8 cellular contexts compared by ENCODE assay signal in the genomic region with DNA sequence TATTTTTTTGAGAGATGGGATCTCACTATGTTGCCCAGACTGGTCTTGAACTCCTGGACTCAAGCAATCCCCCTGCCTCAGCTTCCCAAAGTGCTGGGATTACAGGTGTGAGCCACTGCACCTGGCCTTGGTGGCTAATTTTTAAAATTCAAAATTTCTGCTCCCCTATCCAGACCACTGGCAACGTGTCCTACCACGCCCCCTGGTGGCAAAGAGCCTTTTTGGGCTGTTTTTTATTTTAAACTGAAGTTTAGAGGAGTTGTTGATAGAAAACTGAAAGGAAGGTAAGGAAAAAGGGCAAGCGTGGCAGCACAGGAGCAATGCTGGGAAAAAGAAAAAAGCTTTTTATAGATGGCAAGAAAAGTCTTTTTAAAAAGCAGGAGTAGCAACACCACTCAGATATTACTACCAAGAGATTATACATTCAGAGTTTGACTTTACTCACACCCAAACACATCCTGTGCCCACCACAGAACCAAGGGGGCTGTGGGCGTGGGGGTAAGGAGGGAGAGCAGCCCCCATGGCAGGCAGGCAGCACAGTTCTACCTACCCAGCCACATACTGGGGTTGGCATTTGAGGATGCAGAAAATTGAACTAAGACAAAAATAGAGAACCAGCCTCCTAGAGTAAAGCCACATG. TPM values are rescaled to one million over a fixed set of nuclear protein-coding genes. Genes with fewer than 3 reads are reported as not detected.
DNase-seq lines count a peak whose midpoint lies in the region; ATAC-seq and TF ChIP-seq lines count a peak whose summit lies in the region.

No MANE protein-coding gene starts in this region.

- DNase-seq in EL: peak; percentile 61
- DNase-seq in NB4 (ENCODE audit: low read depth): peak; percentile 58
- peak; percentile 78 for DNase-seq in activated CD4-positive, alpha-beta memory T cell treated with anti-CD3 and anti-CD28 coated beads, Interleukin-2, amount 10 ng/mL, durations not matched to agents 7 days and 5 days
- peak; percentile 79 for DNase-seq in effector CD4-positive, alpha-beta T cell
- peak; percentile 68 to 89 for DNase-seq in stimulated activated effector memory CD8-positive, alpha-beta T cell treated with anti-CD3 and anti-CD28 coated beads, Interleukin-12 subunit alpha, Interleukin-12 subunit beta, amount 100 ng/mL, for 72 hours (ENCODE audit: low spot score in 2 of 2)

- TF ChIP-seq POLR2A in NB4 (IDR thresholded peaks at IDR 0.05; ENCODE audit: extremely low read depth, insufficient read length): no peak

- CTCF ChIA-PET in activated CD4-positive, alpha-beta memory T cell treated with anti-CD3 and anti-CD28 coated beads, Interleukin-2, amount 10 ng/mL, durations not matched to agents 7 days and 5 days (lab: Charles Lee): interaction anchor here (0.6 to 5.8 kb wide), 9 partner anchors 12 to 200 kb away, joined by 3 to 36 read pairs (median 5); partner anchors contain the start of genes JMJD6 and METTL23

- H3K4me3 ChIP-seq in NB4 (ENCODE audit: low read depth, low read length) (no peak overlapping the region), muscle layer of colon (ENCODE audit: low read depth in 1 of 2, low read length in 2 of 2) (no peak overlapping the region)

- H3K36me3 Mint-ChIP-seq in activated CD4-positive, alpha-beta memory T cell treated with anti-CD3 and anti-CD28 coated beads, Interleukin-2, amount 10 ng/mL, durations not matched to agents 7 days and 5 days (ENCODE audit: low read depth): peaks cover 62% of the 10 kb centered on the region
- peaks cover 79% of the 10 kb centered on the region for H3K36me3 Mint-ChIP-seq in stimulated activated effector memory CD8-positive, alpha-beta T cell treated with anti-CD3 and anti-CD28 coated beads, Interleukin-12 subunit alpha, Interleukin-12 subunit beta, amount 100 ng/mL, for 72 hours

- no peaks in the 10 kb centered on the region for H3K9me3 Mint-ChIP-seq in activated CD4-positive, alpha-beta memory T cell treated with anti-CD3 and anti-CD28 coated beads, Interleukin-2, amount 10 ng/mL, durations not matched to agents 7 days and 5 days
- no peaks in the 10 kb centered on the region for H3K9me3 Mint-ChIP-seq in stimulated activated effector memory CD8-positive, alpha-beta T cell treated with anti-CD3 and anti-CD28 coated beads, Interleukin-12 subunit alpha, Interleukin-12 subunit beta, amount 100 ng/mL, for 72 hours

- ATAC-seq in stimulated activated effector memory CD8-positive, alpha-beta T cell treated with anti-CD3 and anti-CD28 coated beads, Interleukin-12 subunit alpha, Interleukin-12 subunit beta, amount 100 ng/mL, for 72 hours: peak; percentile 6
- ATAC-seq in GM19455 (IDR thresholded peaks at IDR 0.05; ENCODE audit: unreplicated experiment): no peak
- ATAC-seq in GM21515 (IDR thresholded peaks at IDR 0.05; ENCODE audit: unreplicated experiment): no peak

- no peak overlapping the region for H3K4me3 Mint-ChIP-seq in activated CD4-positive, alpha-beta memory T cell treated with anti-CD3 and anti-CD28 coated beads, Interleukin-2, amount 10 ng/mL, durations not matched to agents 7 days and 5 days
- peak overlapping the region; percentile 62 for H3K4me3 Mint-ChIP-seq in stimulated activated effector memory CD8-positive, alpha-beta T cell treated with anti-CD3 and anti-CD28 coated beads, Interleukin-12 subunit alpha, Interleukin-12 subunit beta, amount 100 ng/mL, for 72 hours

- H3K27ac Mint-ChIP-seq in activated CD4-positive, alpha-beta memory T cell treated with anti-CD3 and anti-CD28 coated beads, Interleukin-2, amount 10 ng/mL, durations not matched to agents 7 days and 5 days: peak overlapping the region; percentile 86
- peak overlapping the region; percentile 87 for H3K27ac Mint-ChIP-seq in stimulated activated effector memory CD8-positive, alpha-beta T cell treated with anti-CD3 and anti-CD28 coated beads, Interleukin-12 subunit alpha, Interleukin-12 subunit beta, amount 100 ng/mL, for 72 hours

- no peaks in the 10 kb centered on the region for H3K27me3 Mint-ChIP-seq in activated CD4-positive, alpha-beta memory T cell treated with anti-CD3 and anti-CD28 coated beads, Interleukin-2, amount 10 ng/mL, durations not matched to agents 7 days and 5 days

- TF ChIP-seq CTCF in NB4 (IDR thresholded peaks at IDR 0.05; ENCODE audit: low read depth, low read length): peak; percentile 68

- POLR2A ChIA-PET in activated CD4-positive, alpha-beta memory T cell treated with anti-CD3 and anti-CD28 coated beads, Interleukin-2, amount 10 ng/mL, durations not matched to agents 7 days and 5 days (lab: Charles Lee): interaction anchor here (2.0 to 7.4 kb wide), 2 partner anchors 11 to 18 kb away, joined by 7 to 59 read pairs; partner anchors contain the start of genes JMJD6 and METTL23

- H3K27ac ChIP-seq in muscle layer of colon (ENCODE audit: low read depth, low read length): peak overlapping the region; percentile 19

- H3K9ac ChIP-seq in muscle layer of colon (ENCODE audit: low read length): no peak overlapping the region

- peaks cover 47% of the 10 kb centered on the region for H3K4me1 Mint-ChIP-seq in activated CD4-positive, alpha-beta memory T cell treated with anti-CD3 and anti-CD28 coated beads, Interleukin-2, amount 10 ng/mL, durations not matched to agents 7 days and 5 days
- peaks cover 54% of the 10 kb centered on the region for H3K4me1 Mint-ChIP-seq in stimulated activated effector memory CD8-positive, alpha-beta T cell treated with anti-CD3 and anti-CD28 coated beads, Interleukin-12 subunit alpha, Interleukin-12 subunit beta, amount 100 ng/mL, for 72 hours

- H3K27me3 ChIP-seq in muscle layer of colon (ENCODE audit: control insufficient read depth in 1 of 2, insufficient read depth in 2 of 2, low read length in 2 of 2): no peaks in the 10 kb centered on the region

- H3K9me3 ChIP-seq in muscle layer of colon (ENCODE audit: low read length): no peaks in the 10 kb centered on the region

- peaks cover 32% of the 10 kb centered on the region for H3K4me1 ChIP-seq in muscle layer of colon (ENCODE audit: insufficient read depth, low read length)

- H3K36me3 ChIP-seq in muscle layer of colon (ENCODE audit: insufficient read depth, low read length): peaks cover 52% of the 10 kb centered on the region

RNA-seq across cellular contexts. Expression of gene MXRA7, which starts 4.2 kb away (rescaled TPM):
- total RNA-seq in activated CD4-positive, alpha-beta memory T cell treated with anti-CD3 and anti-CD28 coated beads, Interleukin-2, amount 10 ng/mL, durations not matched to agents 7 days and 5 days: 1 to 10 TPM; 7.5 to 8.5 TPM

RNA-seq across cellular contexts. Expression of gene JMJD6, which starts 11.5 kb away (rescaled TPM):
- 10 to 100 TPM; 66.8 to 68.0 TPM for total RNA-seq in activated CD4-positive, alpha-beta memory T cell treated with anti-CD3 and anti-CD28 coated beads, Interleukin-2, amount 10 ng/mL, durations not matched to agents 7 days and 5 days

RNA-seq across cellular contexts. Expression of gene METTL23, which starts 11.7 kb away (rescaled TPM):
- 10 to 100 TPM; 43.0 to 48.0 TPM for total RNA-seq in activated CD4-positive, alpha-beta memory T cell treated with anti-CD3 and anti-CD28 coated beads, Interleukin-2, amount 10 ng/mL, durations not matched to agents 7 days and 5 days

RNA-seq across cellular contexts. Expression of gene SRSF2, which starts 22.2 kb away (rescaled TPM):
- 100 to 1,000 TPM; 316 to 325 TPM for total RNA-seq in activated CD4-positive, alpha-beta memory T cell treated with anti-CD3 and anti-CD28 coated beads, Interleukin-2, amount 10 ng/mL, durations not matched to agents 7 days and 5 days

RNA-seq across cellular contexts. Expression of gene MFSD11, which starts 23.0 kb away (rescaled TPM):
- total RNA-seq in activated CD4-positive, alpha-beta memory T cell treated with anti-CD3 and anti-CD28 coated beads, Interleukin-2, amount 10 ng/mL, durations not matched to agents 7 days and 5 days: 10 to 100 TPM; 24.5 to 28.2 TPM
